In genomic region chr16:117381-118365, GRCh38 we compare ENCODE assay signal across 9 cellular contexts. TPM values are rescaled to one million over a fixed set of nuclear protein-coding genes. Genes with fewer than 3 reads are reported as not detected.
DNase-seq lines count a peak whose midpoint lies in the region; ATAC-seq, FAIRE-seq and TF ChIP-seq lines count a peak whose summit lies in the region.
"Had no signal": no experiment of that assay in that cellular context is flagged by ENCODE, and none has a peak within 500 bp of the region (broad histone marks: within the 10 kb centered on the region; RNA-seq: fewer than 3 reads in every experiment).

No MANE protein-coding gene starts in this region.

- H3K27ac Mint-ChIP-seq in activated T-helper 17 cell treated with anti-CD3 and anti-CD28 coated beads, Interleukin-2, amount 50 U/mL, for 72 hours, result no peak overlapping the region

- H3K27ac ChIP-seq in KMS-11 (no peak overlapping the region), RWPE2 (ENCODE audit: poor library complexity, severe bottlenecking) (no peak overlapping the region), small intestine (ENCODE audit: low read depth in 1 of 2, low read length in 1 of 2) (no peak overlapping the region)

- H3K4me1 ChIP-seq in KMS-11 (ENCODE audit: low read depth, poor library complexity, severe bottlenecking), result peaks cover 23% of the 10 kb centered on the region
- no peaks in the 10 kb centered on the region for H3K4me1 ChIP-seq in RWPE2 (ENCODE audit: insufficient read depth, poor library complexity, severe bottlenecking)
- H3K4me1 ChIP-seq in small intestine (ENCODE audit: control insufficient read depth in 2 of 2, insufficient read depth in 1 of 2, low read depth in 1 of 2, low read length in 1 of 2), result no peaks in the 10 kb centered on the region

- H3K9me3 ChIP-seq in RWPE2 (ENCODE audit: severe bottlenecking) (no peaks in the 10 kb centered on the region), small intestine (ENCODE audit: control insufficient read depth, low read depth) (no peaks in the 10 kb centered on the region)

- H2AFZ ChIP-seq in KMS-11 (ENCODE audit: low read depth), result no peak overlapping the region

- peaks cover 38% of the 10 kb centered on the region for H3K36me3 Mint-ChIP-seq in activated T-helper 17 cell treated with anti-CD3 and anti-CD28 coated beads, Interleukin-2, amount 50 U/mL, for 72 hours (ENCODE audit: low read depth)

- no peak overlapping the region for H3K4me3 Mint-ChIP-seq in activated T-helper 17 cell treated with anti-CD3 and anti-CD28 coated beads, Interleukin-2, amount 50 U/mL, for 72 hours

- ATAC-seq in RWPE2 (ENCODE audit: low read depth), result peak; percentile 76
- ATAC-seq in activated T-helper 17 cell treated with anti-CD3 and anti-CD28 coated beads, Interleukin-2, amount 50 U/mL, for 72 hours (replicated peaks), result peak; percentile 55

- no peak for FAIRE-seq in small intestine (lab: Jason Lieb, UNC)

- H3K9me3 Mint-ChIP-seq in activated T-helper 17 cell treated with anti-CD3 and anti-CD28 coated beads, Interleukin-2, amount 50 U/mL, for 72 hours, result no peaks in the 10 kb centered on the region

- H3K4me1 Mint-ChIP-seq in activated T-helper 17 cell treated with anti-CD3 and anti-CD28 coated beads, Interleukin-2, amount 50 U/mL, for 72 hours, result peaks cover 4% of the 10 kb centered on the region

- H3K36me3 ChIP-seq in KMS-11 (ENCODE audit: insufficient read depth), result no peaks in the 10 kb centered on the region
- H3K36me3 ChIP-seq in RWPE2 (ENCODE audit: low read depth), result peaks cover 39% of the 10 kb centered on the region
- H3K36me3 ChIP-seq in small intestine (ENCODE audit: control insufficient read depth in 2 of 2, insufficient read depth in 2 of 2, low read length in 2 of 2), result no peaks in the 10 kb centered on the region

- H3K4me2 ChIP-seq in KMS-11, result no peak overlapping the region

- H3K9ac ChIP-seq in KMS-11, result no peak overlapping the region

- H3K27me3 ChIP-seq in KMS-11 (ENCODE audit: insufficient read depth, low read depth) (no peaks in the 10 kb centered on the region), RWPE2 (ENCODE audit: insufficient read depth, poor library complexity, severe bottlenecking) (no peaks in the 10 kb centered on the region), small intestine (ENCODE audit: control insufficient read depth in 2 of 2, insufficient read depth in 2 of 2, low read length in 2 of 2) (no peaks in the 10 kb centered on the region)

- H3K27me3 Mint-ChIP-seq in activated T-helper 17 cell treated with anti-CD3 and anti-CD28 coated beads, Interleukin-2, amount 50 U/mL, for 72 hours, result no peaks in the 10 kb centered on the region

- DNase-seq in DMS153 treated with DMSO at 0.1 percent for 48 hours (lab: John Stamatoyannopoulos, UW; ENCODE audit: unreplicated experiment) (peak; percentile 53), RWPE2 (ENCODE audit: low spot score) (no peak), glomerular visceral epithelial cell (ENCODE audit: extremely low spot score) (peak; percentile 62), small intestine (peak; percentile 78), occipital lobe (lab: John Stamatoyannopoulos, UW) (no peak), putamen (ENCODE audit: low spot score) (no peak)

- TF ChIP-seq CTCF in KMS-11 (conservative IDR thresholded peaks at IDR 0.05; ENCODE audit: low read depth, low read length), result peak; percentile 95
- peak; percentile 84 for TF ChIP-seq CTCF in RWPE2 (IDR thresholded peaks at IDR 0.05; ENCODE audit: poor library complexity, severe bottlenecking)

- peaks cover 3% of the 10 kb centered on the region; the same call in 1 of the 2 replicates for H4K20me1 ChIP-seq in KMS-11 (ENCODE audit: insufficient read depth)

- WGBS in small intestine, 3 donors, result 40 to 57% (median 51%) methylated on average over 19 of the region's 19 CpGs

- no peaks in the 10 kb centered on the region for H3K79me2 ChIP-seq in KMS-11 (ENCODE audit: insufficient read depth, low read depth)

- H3K4me3 ChIP-seq in KMS-11 (IDR thresholded peaks at IDR 0.05; ENCODE audit: insufficient read depth, low read depth, low read length) (no peak overlapping the region), RWPE2 (ENCODE audit: severe bottlenecking) (no peak overlapping the region), small intestine (ENCODE audit: low read depth in 1 of 2, low read length in 2 of 2) (no peak overlapping the region)

RNA-seq across cellular contexts. Expression of gene NPRL3, which starts 20.8 kb away (rescaled TPM):
- total RNA-seq in activated T-helper 17 cell treated with anti-CD3 and anti-CD28 coated beads, Interleukin-2, amount 50 U/mL, for 72 hours, result 10 to 100 TPM; 33.7 to 48.3 TPM
- 10 to 100 TPM in 1 of 3 donors, 1 to 10 TPM in 2; 5.9 to 22.6 (median 8.9) TPM for polyA plus RNA-seq in small intestine
- total RNA-seq in occipital lobe, result 6.1 TPM

RNA-seq across cellular contexts. Expression of gene HBZ, which starts 34.8 kb away (rescaled TPM):
- total RNA-seq in activated T-helper 17 cell treated with anti-CD3 and anti-CD28 coated beads, Interleukin-2, amount 50 U/mL, for 72 hours, result not detected
- polyA plus RNA-seq in small intestine, result not detected
- total RNA-seq in occipital lobe, result 0.31 TPM
- total RNA-seq: T-helper 1 cell treated with Interleukin-12 subunit alpha and Interleukin-12 subunit beta and Interleukin-4 antibody, amounts not matched to agents 30 ng/mL and 1 ng/mL, for 36 hours had no signal

RNA-seq across cellular contexts. Expression of gene MPG, which starts 39.6 kb away (rescaled TPM):
- 10 to 100 TPM; 45.6 to 51.9 TPM for total RNA-seq in activated T-helper 17 cell treated with anti-CD3 and anti-CD28 coated beads, Interleukin-2, amount 50 U/mL, for 72 hours
- polyA plus RNA-seq in small intestine, result 10 to 100 TPM; 67.5 to 76.7 (median 68.6) TPM
- 50.7 TPM for total RNA-seq in occipital lobe

RNA-seq across cellular contexts. Expression of gene RHBDF1, which starts 45.2 kb away (rescaled TPM):
- total RNA-seq in activated T-helper 17 cell treated with anti-CD3 and anti-CD28 coated beads, Interleukin-2, amount 50 U/mL, for 72 hours, result under 1 TPM in 1 of 2 donors, not detected in 1; 0.24 TPM
- 10 to 100 TPM; 10.1 to 28.6 (median 21.1) TPM for polyA plus RNA-seq in small intestine
- total RNA-seq in occipital lobe, result 3.0 TPM

RNA-seq across cellular contexts. Expression of gene HBM, which starts 48.1 kb away (rescaled TPM):
- not detected for total RNA-seq in activated T-helper 17 cell treated with anti-CD3 and anti-CD28 coated beads, Interleukin-2, amount 50 U/mL, for 72 hours
- polyA plus RNA-seq in small intestine, result not detected
- 15.0 TPM for total RNA-seq in occipital lobe
- total RNA-seq: T-helper 1 cell treated with Interleukin-12 subunit alpha and Interleukin-12 subunit beta and Interleukin-4 antibody, amounts not matched to agents 30 ng/mL and 1 ng/mL, for 36 hours had no signal

Comparison
In these comparisons a context has a peak if more than half of its experiments do, and no peak if none do; other contexts are left out.
1. DNase-seq: peak in DMS153 treated with DMSO at 0.1 percent for 48 hours (single experiment), glomerular visceral epithelial cell (single experiment) and small intestine (single experiment); none in RWPE2 (single experiment), occipital lobe (single experiment) and putamen (single experiment).